ENCODE assay signal across 18 cellular contexts in genomic region chr4:82948647-82949204, GRCh38. TPM values are rescaled to one million over a fixed set of nuclear protein-coding genes. Genes with fewer than 3 reads are reported as not detected.
DNase-seq lines count a peak whose midpoint lies in the region; ATAC-seq and TF ChIP-seq lines count a peak whose summit lies in the region.
"Had no signal": no experiment of that assay in that cellular context is flagged by ENCODE, and none has a peak within 500 bp of the region (broad histone marks: within the 10 kb centered on the region; RNA-seq: fewer than 3 reads in every experiment).

No MANE protein-coding gene starts in this region.

- ATAC-seq in stimulated activated memory B cell treated with anti-CD40 and anti-IgM and Interleukin-4, amounts not matched to agents 10 μg/mL and 1 μg/mL and 100 μg/mL, for 72 hours, result no peak
- ATAC-seq: activated naive CD8-positive, alpha-beta T cell treated with anti-CD3 and anti-CD28 coated beads, Interleukin-2, amount 50 U/mL, for 24 hours; activated T-helper 17 cell treated with anti-CD3 and anti-CD28 coated beads, Interleukin-2, amount 50 U/mL, for 72 hours; gastroesophageal sphincter; pancreas had no signal

- H3K27me3 ChIP-seq in adipocyte (replicated peaks; ENCODE audit: control insufficient read depth, insufficient read depth, low read length), result no peaks in the 10 kb centered on the region
- H3K27me3 ChIP-seq: gastroesophageal sphincter, pancreas, SJSA1, thyroid gland had no signal

- H3K9me3 ChIP-seq in adipocyte (ENCODE audit: control insufficient read depth, low read length), result no peaks in the 10 kb centered on the region
- H3K9me3 ChIP-seq: gastroesophageal sphincter, pancreas, SJSA1, thyroid gland had no signal

- peaks cover 7% of the 10 kb centered on the region for H3K4me1 ChIP-seq in adipocyte (ENCODE audit: control insufficient read depth, insufficient read depth, low read length)
- H3K4me1 ChIP-seq: gastroesophageal sphincter, pancreas, thyroid gland had no signal

- peaks cover 24% of the 10 kb centered on the region for H3K36me3 Mint-ChIP-seq in HFFc6 (ENCODE audit: low read depth)
- H3K36me3 Mint-ChIP-seq in stimulated activated memory B cell treated with anti-CD40 and anti-IgM and Interleukin-4, amounts not matched to agents 10 μg/mL and 1 μg/mL and 100 μg/mL, for 72 hours, result peaks cover 21% of the 10 kb centered on the region

- DNase-seq in HFFc6 (peak; percentile 9), adipocyte (ENCODE audit: low read depth) (peak; percentile 11), fibroblast of peridontal ligament (ENCODE audit: extremely low read depth) (peak; percentile 45), retinal pigment epithelial cell (ENCODE audit: low read depth) (peak; percentile 2), NCI-H1436 (lab: John Stamatoyannopoulos, UW) (no peak)
- no peak for DNase-seq in effector CD4-positive, alpha-beta T cell
- DNase-seq: activated naive CD8-positive, alpha-beta T cell treated with anti-CD3 and anti-CD28 coated beads, Interleukin-2, amount 50 U/mL, for 24 hours; cerebellar nuclear complex; endodermal cell; NCI-H187; NCI-H526; OCI-M1; pancreas; thyroid gland had no signal

- H3K9me3 Mint-ChIP-seq in HFFc6, result no peaks in the 10 kb centered on the region
- H3K9me3 Mint-ChIP-seq in stimulated activated memory B cell treated with anti-CD40 and anti-IgM and Interleukin-4, amounts not matched to agents 10 μg/mL and 1 μg/mL and 100 μg/mL, for 72 hours, result no peaks in the 10 kb centered on the region
- H3K9me3 Mint-ChIP-seq: activated naive CD8-positive, alpha-beta T cell treated with anti-CD3 and anti-CD28 coated beads, Interleukin-2, amount 50 U/mL, for 24 hours; activated T-helper 17 cell treated with anti-CD3 and anti-CD28 coated beads, Interleukin-2, amount 50 U/mL, for 72 hours; endodermal cell had no signal

- no peak overlapping the region for H3K4me3 Mint-ChIP-seq in HFFc6
- no peak overlapping the region for H3K4me3 Mint-ChIP-seq in stimulated activated memory B cell treated with anti-CD40 and anti-IgM and Interleukin-4, amounts not matched to agents 10 μg/mL and 1 μg/mL and 100 μg/mL, for 72 hours
- H3K4me3 Mint-ChIP-seq: activated naive CD8-positive, alpha-beta T cell treated with anti-CD3 and anti-CD28 coated beads, Interleukin-2, amount 50 U/mL, for 24 hours; activated T-helper 17 cell treated with anti-CD3 and anti-CD28 coated beads, Interleukin-2, amount 50 U/mL, for 72 hours; endodermal cell had no signal

- H3K9ac ChIP-seq in adipocyte (ENCODE audit: low read length), result no peak overlapping the region

- H3K4me3 ChIP-seq in adipocyte (ENCODE audit: low read length), result no peak overlapping the region
- H3K4me3 ChIP-seq in retinal pigment epithelial cell (ENCODE audit: low read length), result no peak overlapping the region
- H3K4me3 ChIP-seq: gastroesophageal sphincter, pancreas, SJSA1, thyroid gland had no signal

- no peaks in the 10 kb centered on the region for H3K27me3 Mint-ChIP-seq in HFFc6 (ENCODE audit: insufficient read depth)
- no peaks in the 10 kb centered on the region for H3K27me3 Mint-ChIP-seq in stimulated activated memory B cell treated with anti-CD40 and anti-IgM and Interleukin-4, amounts not matched to agents 10 μg/mL and 1 μg/mL and 100 μg/mL, for 72 hours
- H3K27me3 Mint-ChIP-seq: activated naive CD8-positive, alpha-beta T cell treated with anti-CD3 and anti-CD28 coated beads, Interleukin-2, amount 50 U/mL, for 24 hours; activated T-helper 17 cell treated with anti-CD3 and anti-CD28 coated beads, Interleukin-2, amount 50 U/mL, for 72 hours had no signal

- peaks cover 20% of the 10 kb centered on the region for H3K4me1 Mint-ChIP-seq in HFFc6 (ENCODE audit: low read depth)
- no peaks in the 10 kb centered on the region for H3K4me1 Mint-ChIP-seq in stimulated activated memory B cell treated with anti-CD40 and anti-IgM and Interleukin-4, amounts not matched to agents 10 μg/mL and 1 μg/mL and 100 μg/mL, for 72 hours
- H3K4me1 Mint-ChIP-seq: activated naive CD8-positive, alpha-beta T cell treated with anti-CD3 and anti-CD28 coated beads, Interleukin-2, amount 50 U/mL, for 24 hours; endodermal cell had no signal

- H3K36me3 ChIP-seq in adipocyte (ENCODE audit: control insufficient read depth, insufficient read depth, low read length, severe bottlenecking), result no peaks in the 10 kb centered on the region
- H3K36me3 ChIP-seq: pancreas, thyroid gland had no signal

- no peak for TF ChIP-seq CTCF in HFFc6 (IDR thresholded peaks at IDR 0.05)
- TF ChIP-seq CTCF in retinal pigment epithelial cell (conservative IDR thresholded peaks at IDR 0.05; ENCODE audit: low read depth, low read length), result no peak

- H3K27ac Mint-ChIP-seq in HFFc6, result peak overlapping the region; percentile 28
- H3K27ac Mint-ChIP-seq in stimulated activated memory B cell treated with anti-CD40 and anti-IgM and Interleukin-4, amounts not matched to agents 10 μg/mL and 1 μg/mL and 100 μg/mL, for 72 hours, result no peak overlapping the region
- H3K27ac Mint-ChIP-seq: activated naive CD8-positive, alpha-beta T cell treated with anti-CD3 and anti-CD28 coated beads, Interleukin-2, amount 50 U/mL, for 24 hours; activated T-helper 17 cell treated with anti-CD3 and anti-CD28 coated beads, Interleukin-2, amount 50 U/mL, for 72 hours; endodermal cell had no signal

RNA-seq across cellular contexts. Expression of gene THAP9, which starts 48.2 kb away (rescaled TPM):
- total RNA-seq in HFFc6 (2021; fragmentation: NEBNext Ultra II Directional; extraction: Animal tissue kit (Norgen Biotek cat#: 25700)), result 1 to 10 TPM in 5 of 6 experiments, under 1 TPM in 1; 0.87 to 2.2 (median 1.5) TPM

RNA-seq across cellular contexts. Expression of gene SEC31A, which starts 57.8 kb away (rescaled TPM):
- total RNA-seq in HFFc6 (2021; fragmentation: NEBNext Ultra II Directional; extraction: Animal tissue kit (Norgen Biotek cat#: 25700)), result 100 to 1,000 TPM; 304 to 395 (median 384) TPM

Comparison
In these comparisons a context has a peak if more than half of its experiments do, and no peak if none do; other contexts are left out.
1. DNase-seq: peak in HFFc6 (single experiment), adipocyte (single experiment), fibroblast of peridontal ligament (single experiment) and retinal pigment epithelial cell (single experiment); none in NCI-H1436 (single experiment) and effector CD4-positive, alpha-beta T cell (single experiment).